Comparison of ENCODE assay signal across 1 cellular context in genomic region chr15:88620995-88621772, GRCh38.
TF ChIP-seq lines count a peak whose summit lies in the region.

Gene AEN (plus strand): TSS chr15:88621340. CDS start chr15:88626210, 4,870 bp downstream.

TF ChIP-seq in H1, 55 proteins besides CTCF, POLR2A, EP300 and RAD21 (continued from another document):
- TF ChIP-seq TEAD4 (IDR thresholded peaks at IDR 0.05; ENCODE audit: low read depth, low read length) (no peak), SIRT6 (IDR thresholded peaks at IDR 0.05; ENCODE audit: low read length) (no peak), TAF1 (IDR thresholded peaks at IDR 0.05; ENCODE audit: low read depth, low read length) (peak; percentile 92), MAFK (IDR thresholded peaks at IDR 0.05; ENCODE audit: low read depth, low read length) (no peak), TBP (IDR thresholded peaks at IDR 0.05; ENCODE audit: low read depth, low read length) (peak; percentile 88), CTBP2 (IDR thresholded peaks at IDR 0.05; ENCODE audit: borderline replicate concordance, insufficient read depth, insufficient read length, low read length) (no peak), CBX5 (IDR thresholded peaks at IDR 0.05; ENCODE audit: low read depth, low read length) (no peak), SAP30 (IDR thresholded peaks at IDR 0.05; ENCODE audit: insufficient read depth, insufficient replicate concordance, low read length) (peak; percentile 20), JUND (IDR thresholded peaks at IDR 0.05; ENCODE audit: low read length) (no peak), SP1 (IDR thresholded peaks at IDR 0.05; ENCODE audit: low read depth, low read length) (peak; percentile 93), E2F6 (IDR thresholded peaks at IDR 0.05) (peak; percentile 97), EZH2 (IDR thresholded peaks at IDR 0.05; ENCODE audit: low read depth, low read length, severe bottlenecking) (no peak), ZNF274 (IDR thresholded peaks at IDR 0.05; ENCODE audit: borderline replicate concordance, extremely low read depth, low read length) (no peak), CHD1 (IDR thresholded peaks at IDR 0.05; ENCODE audit: low read depth, low read length) (no peak), JUN (IDR thresholded peaks at IDR 0.05; ENCODE audit: low read depth, low read length) (no peak), NANOG (IDR thresholded peaks at IDR 0.05; ENCODE audit: insufficient read depth, low read depth, low read length, poor library complexity, severe bottlenecking) (no peak), SIN3A (conservative IDR thresholded peaks at IDR 0.05 in 1 of 2, IDR thresholded peaks at IDR 0.05 in 1 of 2; ENCODE audit: low read depth in 1 of 2, low read length in 2 of 2) (peak; percentile 50 to 91; a peak in 2 of 4 replicates), YY1 (IDR thresholded peaks at IDR 0.05; ENCODE audit: low read depth, low read length) (peak; percentile 71), EGR1 (IDR thresholded peaks at IDR 0.05; ENCODE audit: borderline replicate concordance, low read depth, low read length) (no peak), BCL11A (IDR thresholded peaks at IDR 0.05; ENCODE audit: low read depth in 2 of 2, low read length in 2 of 2) (no peak), CBX8 (IDR thresholded peaks at IDR 0.05; ENCODE audit: borderline replicate concordance, low read depth, low read length) (no peak), CHD7 (IDR thresholded peaks at IDR 0.05; ENCODE audit: insufficient replicate concordance, low read length) (no peak), TAF7 (optimal IDR thresholded peaks at IDR 0.05; ENCODE audit: borderline replicate concordance, low read depth, low read length) (peak; percentile 79), KDM4A (IDR thresholded peaks at IDR 0.05; ENCODE audit: low read depth, low read length, severe bottlenecking) (peak; percentile 49), HDAC2 (IDR thresholded peaks at IDR 0.05; ENCODE audit: borderline replicate concordance in 1 of 2, low read depth in 2 of 2, low read length in 2 of 2) (peak in 1 of 2 experiments; percentile 90; a peak in 2 of 4 replicates), CHD2 (IDR thresholded peaks at IDR 0.05; ENCODE audit: low read length) (peak; percentile 76), PHF8 (conservative IDR thresholded peaks at IDR 0.05; ENCODE audit: low read depth, low read length) (peak; percentile 85), MAX (IDR thresholded peaks at IDR 0.05) (peak; percentile 98), POLR2AphosphoS5 (IDR thresholded peaks at IDR 0.05; ENCODE audit: low read depth, low read length) (peak; percentile 80), SIX5 (IDR thresholded peaks at IDR 0.05; ENCODE audit: low read depth, low read length) (no peak), HDAC6 (IDR thresholded peaks at IDR 0.05; ENCODE audit: low read depth, low read length) (no peak), SP2 (IDR thresholded peaks at IDR 0.05; ENCODE audit: low read length) (peak; percentile 49; the same call in 1 of the 2 replicates), SP4 (IDR thresholded peaks at IDR 0.05; ENCODE audit: low read length) (no peak; the same call in 1 of the 2 replicates)
